Comparison of ENCODE assay signal across 7 cellular contexts in genomic region chr7:114190387-114190786, GRCh38.
"Had no signal": no experiment of that assay in that cellular context is flagged by ENCODE, and none has a peak within 500 bp of the region (broad histone marks: within the 10 kb centered on the region; RNA-seq: fewer than 3 reads in every experiment).

No MANE protein-coding gene starts in this region.

- H3K9me3 Mint-ChIP-seq: IgD-negative memory B cell had no signal

- H3K4me1 Mint-ChIP-seq: IgD-negative memory B cell had no signal

- H3K27ac Mint-ChIP-seq: IgD-negative memory B cell had no signal

- H3K27ac ChIP-seq: HL-60, KMS-11 had no signal

- FAIRE-seq: HTR-8/SVneo had no signal

- H3K4me3 Mint-ChIP-seq: IgD-negative memory B cell had no signal

- H3K4me2 ChIP-seq: KMS-11 had no signal

- H3K9ac ChIP-seq: KMS-11 had no signal

- H3K36me3 Mint-ChIP-seq: IgD-negative memory B cell had no signal

- H3K27me3 Mint-ChIP-seq: IgD-negative memory B cell had no signal

- DNase-seq: IMR-90, KBM-7, KG1 had no signal
